In the genomic region with DNA sequence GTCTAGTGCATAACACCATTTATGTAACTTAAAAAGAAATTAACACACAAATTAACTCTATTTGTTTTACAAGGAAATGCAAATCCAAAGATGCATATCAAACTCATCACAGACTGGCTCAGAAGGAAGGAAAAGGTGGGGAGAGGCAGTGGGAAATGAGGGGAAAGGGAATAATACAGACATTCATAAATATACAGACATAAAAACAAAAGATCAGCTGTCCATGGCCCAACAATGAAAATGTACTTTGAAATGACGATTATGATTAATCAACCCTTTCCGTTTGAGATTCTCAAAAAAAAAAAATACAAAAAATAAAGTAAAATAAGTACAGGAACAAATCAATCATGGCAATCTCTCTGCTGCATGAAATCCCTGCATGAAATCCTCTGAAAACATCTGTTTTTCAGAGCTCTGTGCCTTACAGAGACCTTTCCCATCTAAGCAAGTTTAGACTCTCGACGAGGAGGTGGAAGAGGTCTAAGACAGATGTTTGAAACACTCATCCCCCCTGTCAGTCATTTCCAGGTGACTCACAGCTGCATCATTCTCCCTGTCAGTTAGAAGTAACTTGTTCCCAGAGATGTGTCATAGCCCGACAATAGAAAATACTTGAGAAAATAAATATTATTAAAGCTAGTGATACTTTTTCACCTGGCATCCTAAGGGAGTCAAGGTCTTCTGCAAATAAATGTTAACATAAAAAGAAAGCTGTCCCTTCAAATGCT, we compare ENCODE assay signal across 16 cellular contexts. TPM values are rescaled to one million over a fixed set of nuclear protein-coding genes. Genes with fewer than 3 reads are reported as not detected.
DNase-seq lines count a peak whose midpoint lies in the region; ATAC-seq, FAIRE-seq and TF ChIP-seq lines count a peak whose summit lies in the region.
"Had no signal": no experiment of that assay in that cellular context is flagged by ENCODE, and none has a peak within 500 bp of the region (broad histone marks: within the 10 kb centered on the region; RNA-seq: fewer than 3 reads in every experiment).

No MANE protein-coding gene starts in this region.

- no peaks in the 10 kb centered on the region for H3K9me3 ChIP-seq in transverse colon

- H3K9ac ChIP-seq in mesendoderm (ENCODE audit: low read length), result no peak overlapping the region

- H3K4me3 Mint-ChIP-seq in chondrocyte (ENCODE audit: unreplicated experiment), result no peak overlapping the region
- no peak overlapping the region for H3K4me3 Mint-ChIP-seq in activated T-helper 1 cell treated with anti-CD3 and anti-CD28 coated beads, Interleukin-12 subunit alpha, Interleukin-12 subunit beta, Interleukin-2, Interleukin-4 antibody, amounts not matched to agents 30 ng/mL and 10 ng/mL and 1 ng/mL, durations not matched to agents 14 hours and 24 hours and 36 hours
- H3K4me3 Mint-ChIP-seq: natural killer cell treated with Interleukin-12 subunit alpha and Interleukin-12 subunit beta and Interleukin-15 and Interleukin-18, amount 100 ng/mL, for 72 hours; T-helper 17 cell had no signal

- no peak for ATAC-seq in HG03571 (IDR thresholded peaks at IDR 0.05; ENCODE audit: unreplicated experiment)
- ATAC-seq: natural killer cell treated with Interleukin-12 subunit alpha and Interleukin-12 subunit beta and Interleukin-15 and Interleukin-18, amount 100 ng/mL, for 72 hours; T-helper 17 cell had no signal

- no peaks in the 10 kb centered on the region for H3K79me1 ChIP-seq in mesendoderm (ENCODE audit: low read length)

- no peak overlapping the region for H3K4me3 ChIP-seq in mesendoderm (ENCODE audit: low read length)
- no peak overlapping the region for H3K4me3 ChIP-seq in transverse colon

- intact Hi-C loops in transverse colon (cut with DNase I; ENCODE audit: low total_unique reads), result loop anchor here (5.0 kb wide), 1 partner anchor 559 kb away; no protein-coding TSS in a partner anchor
- intact Hi-C loops in activated T-helper 1 cell treated with anti-CD3 and anti-CD28 coated beads, Interleukin-12 subunit alpha, Interleukin-12 subunit beta, Interleukin-2, Interleukin-4 antibody, amounts not matched to agents 30 ng/mL and 10 ng/mL and 1 ng/mL, durations not matched to agents 14 hours and 24 hours and 36 hours (cut with micrococcal nuclease), result no loop called here

- H3K4ac ChIP-seq in mesendoderm (ENCODE audit: low read depth, low read length), result peak overlapping the region; percentile 36

- no peak for TF ChIP-seq POLR2A in transverse colon (IDR thresholded peaks at IDR 0.05)

- H2BK15ac ChIP-seq in mesendoderm (replicated peaks; ENCODE audit: low read depth), result no peak overlapping the region

- no peak overlapping the region for H3K4me2 ChIP-seq in mesendoderm (ENCODE audit: low read length)

- no peak overlapping the region for H2BK120ac ChIP-seq in mesendoderm (ENCODE audit: low read depth, low read length)

- H4K5ac ChIP-seq in mesendoderm (ENCODE audit: low read length), result no peak overlapping the region

- peak; percentile 82 for DNase-seq in DMS53 (lab: John Stamatoyannopoulos, UW)
- DNase-seq in NCI-H226, result peak; percentile 37
- no peak for DNase-seq in chondrocyte (ENCODE audit: low spot score)
- no peak for DNase-seq in mesendoderm
- DNase-seq in transverse colon, result no peak
- no peak for DNase-seq in activated T-helper 1 cell treated with anti-CD3 and anti-CD28 coated beads, Interleukin-12 subunit alpha, Interleukin-12 subunit beta, Interleukin-2, Interleukin-4 antibody, amounts not matched to agents 30 ng/mL and 10 ng/mL and 1 ng/mL, durations not matched to agents 14 hours and 24 hours and 36 hours (ENCODE audit: low spot score)
- no peak for DNase-seq in frontal cortex (ENCODE audit: low spot score in 2 of 2)
- DNase-seq: activated CD4-positive, alpha-beta T cell treated with anti-CD3 and anti-CD28 coated beads, Interleukin-2, amount 50 U/mL, for 48 hours; activated effector memory CD4-positive, alpha-beta T cell treated with anti-CD3 and anti-CD28 coated beads, Interleukin-2, amount 50 U/mL, for 16 hours; C1 segment of cervical spinal cord; central memory CD4-positive, alpha-beta T cell; kidney; NCI-H1105; T-helper 17 cell had no signal

- H3K27me3 ChIP-seq in mesendoderm (ENCODE audit: insufficient read depth, low read length, poor library complexity) (no peaks in the 10 kb centered on the region), transverse colon (no peaks in the 10 kb centered on the region)

- no peak overlapping the region for H4K8ac ChIP-seq in mesendoderm (ENCODE audit: low read depth, low read length)

- no peaks in the 10 kb centered on the region for H3K27me3 Mint-ChIP-seq in chondrocyte (ENCODE audit: low read depth)
- H3K27me3 Mint-ChIP-seq in activated T-helper 1 cell treated with anti-CD3 and anti-CD28 coated beads, Interleukin-12 subunit alpha, Interleukin-12 subunit beta, Interleukin-2, Interleukin-4 antibody, amounts not matched to agents 30 ng/mL and 10 ng/mL and 1 ng/mL, durations not matched to agents 14 hours and 24 hours and 36 hours (ENCODE audit: insufficient read depth), result no peaks in the 10 kb centered on the region
- H3K27me3 Mint-ChIP-seq: natural killer cell treated with Interleukin-12 subunit alpha and Interleukin-12 subunit beta and Interleukin-15 and Interleukin-18, amount 100 ng/mL, for 72 hours; T-helper 17 cell had no signal

- no CpG with 5 or more reads among the region's 5 CpGs for WGBS in mesendoderm (ENCODE audit: extremely low coverage, insufficient coverage, low lambda C conversion rate)
- WGBS in transverse colon (ENCODE audit: low coverage in 1 of 2), 2 donors, result 71 to 84% methylated on average over 5 of the region's 5 CpGs

- peaks cover 7% of the 10 kb centered on the region for H3K9me3 Mint-ChIP-seq in chondrocyte (ENCODE audit: low read depth)
- H3K9me3 Mint-ChIP-seq in activated T-helper 1 cell treated with anti-CD3 and anti-CD28 coated beads, Interleukin-12 subunit alpha, Interleukin-12 subunit beta, Interleukin-2, Interleukin-4 antibody, amounts not matched to agents 30 ng/mL and 10 ng/mL and 1 ng/mL, durations not matched to agents 14 hours and 24 hours and 36 hours, result peaks cover 4% of the 10 kb centered on the region

- in situ Hi-C loops in transverse colon (cut with MboI; ENCODE audit: low pct_ligation_motif_present in 1 of 4, low pct_unique_long_range_greater_than_20kb in 1 of 4, low sequenced_read_pairs in 3 of 4), result no loop called here

- no peaks in the 10 kb centered on the region for H3K79me2 ChIP-seq in mesendoderm (ENCODE audit: control insufficient read depth, insufficient read depth, low read length)

- H3K4me1 Mint-ChIP-seq in chondrocyte (ENCODE audit: low read depth), result peaks cover 13% of the 10 kb centered on the region
- H3K4me1 Mint-ChIP-seq in activated T-helper 1 cell treated with anti-CD3 and anti-CD28 coated beads, Interleukin-12 subunit alpha, Interleukin-12 subunit beta, Interleukin-2, Interleukin-4 antibody, amounts not matched to agents 30 ng/mL and 10 ng/mL and 1 ng/mL, durations not matched to agents 14 hours and 24 hours and 36 hours (ENCODE audit: low read depth), result no peaks in the 10 kb centered on the region
- H3K4me1 Mint-ChIP-seq: T-helper 17 cell had no signal

- H3K4me1 ChIP-seq in mesendoderm (ENCODE audit: control insufficient read depth, low read depth, low read length) (peaks cover 7% of the 10 kb centered on the region), transverse colon (no peaks in the 10 kb centered on the region)

- H2BK5ac ChIP-seq in mesendoderm (ENCODE audit: low read length), result no peak overlapping the region

- H3K23ac ChIP-seq in mesendoderm (ENCODE audit: low read length), result no peak overlapping the region

- H3K27ac ChIP-seq in mesendoderm (ENCODE audit: low read depth, low read length) (no peak overlapping the region), transverse colon (no peak overlapping the region)

- TF ChIP-seq EP300 in transverse colon (IDR thresholded peaks at IDR 0.05; ENCODE audit: low read depth), result no peak

- H3K36me3 Mint-ChIP-seq in chondrocyte (ENCODE audit: low read depth), result peaks cover 2% of the 10 kb centered on the region
- no peaks in the 10 kb centered on the region for H3K36me3 Mint-ChIP-seq in activated T-helper 1 cell treated with anti-CD3 and anti-CD28 coated beads, Interleukin-12 subunit alpha, Interleukin-12 subunit beta, Interleukin-2, Interleukin-4 antibody, amounts not matched to agents 30 ng/mL and 10 ng/mL and 1 ng/mL, durations not matched to agents 14 hours and 24 hours and 36 hours (ENCODE audit: low read depth)
- H3K36me3 Mint-ChIP-seq: natural killer cell treated with Interleukin-12 subunit alpha and Interleukin-12 subunit beta and Interleukin-15 and Interleukin-18, amount 100 ng/mL, for 72 hours had no signal

- H3K27ac Mint-ChIP-seq in chondrocyte (ENCODE audit: unreplicated experiment), result peak overlapping the region; percentile 57
- no peak overlapping the region for H3K27ac Mint-ChIP-seq in activated T-helper 1 cell treated with anti-CD3 and anti-CD28 coated beads, Interleukin-12 subunit alpha, Interleukin-12 subunit beta, Interleukin-2, Interleukin-4 antibody, amounts not matched to agents 30 ng/mL and 10 ng/mL and 1 ng/mL, durations not matched to agents 14 hours and 24 hours and 36 hours
- H3K27ac Mint-ChIP-seq: natural killer cell treated with Interleukin-12 subunit alpha and Interleukin-12 subunit beta and Interleukin-15 and Interleukin-18, amount 100 ng/mL, for 72 hours; T-helper 17 cell had no signal

- H3K56ac ChIP-seq in mesendoderm (ENCODE audit: low read length), result peak overlapping the region; percentile 25

- H3K18ac ChIP-seq in mesendoderm (ENCODE audit: low read length), result no peak overlapping the region

- no peak overlapping the region for H2AK5ac ChIP-seq in mesendoderm (ENCODE audit: low read length)

- TF ChIP-seq CTCF in chondrocyte (IDR thresholded peaks at IDR 0.05) (no peak), transverse colon (IDR thresholded peaks at IDR 0.05) (no peak)

- H3K36me3 ChIP-seq in mesendoderm (ENCODE audit: control insufficient read depth, insufficient read depth, low read length) (no peaks in the 10 kb centered on the region), transverse colon (peaks cover 0 to 2% (median 0%) of the 10 kb centered on the region in 4 donors)

- FAIRE-seq in frontal cortex (lab: Jason Lieb, UNC), result no peak
- FAIRE-seq: kidney had no signal

RNA-seq across cellular contexts. Expression of a gene that starts 41.4 kb away (rescaled TPM):
- 3.6 to 5.7 TPM (median 4.1 TPM) in 3 replicates for total RNA-seq in chondrocyte
- 0.37 TPM for polyA plus RNA-seq in mesendoderm (2013, experiment 1 of 2)
- polyA plus RNA-seq in mesendoderm (2013, experiment 2 of 2), result 0.28 TPM
- total RNA-seq in transverse colon, result 10 to 100 TPM in 3 of 4 donors, 1 to 10 TPM in 1; 5.1 to 89.8 (median 15.2) TPM
- not detected in 2 replicates for total RNA-seq in activated T-helper 1 cell treated with anti-CD3 and anti-CD28 coated beads, Interleukin-12 subunit alpha, Interleukin-12 subunit beta, Interleukin-2, Interleukin-4 antibody, amounts not matched to agents 30 ng/mL and 10 ng/mL and 1 ng/mL, durations not matched to agents 14 hours and 24 hours and 36 hours
- not detected for total RNA-seq in frontal cortex
- total RNA-seq: natural killer cell treated with Interleukin-12 subunit alpha and Interleukin-12 subunit beta and Interleukin-15 and Interleukin-18, amount 100 ng/mL, for 72 hours; T-helper 17 cell had no signal

Comparison
In these comparisons a context has a peak if more than half of its experiments do, and no peak if none do; other contexts are left out.
1. DNase-seq: peak in DMS53 (single experiment) and NCI-H226 (single experiment); none in chondrocyte (single experiment), mesendoderm (single experiment), transverse colon (single experiment), activated T-helper 1 cell treated with anti-CD3 and anti-CD28 coated beads, Interleukin-12 subunit alpha, Interleukin-12 subunit beta, Interleukin-2, Interleukin-4 antibody, amounts not matched to agents 30 ng/mL and 10 ng/mL and 1 ng/mL, durations not matched to agents 14 hours and 24 hours and 36 hours (single experiment) and frontal cortex (0 of 2).